In the genomic region with DNA sequence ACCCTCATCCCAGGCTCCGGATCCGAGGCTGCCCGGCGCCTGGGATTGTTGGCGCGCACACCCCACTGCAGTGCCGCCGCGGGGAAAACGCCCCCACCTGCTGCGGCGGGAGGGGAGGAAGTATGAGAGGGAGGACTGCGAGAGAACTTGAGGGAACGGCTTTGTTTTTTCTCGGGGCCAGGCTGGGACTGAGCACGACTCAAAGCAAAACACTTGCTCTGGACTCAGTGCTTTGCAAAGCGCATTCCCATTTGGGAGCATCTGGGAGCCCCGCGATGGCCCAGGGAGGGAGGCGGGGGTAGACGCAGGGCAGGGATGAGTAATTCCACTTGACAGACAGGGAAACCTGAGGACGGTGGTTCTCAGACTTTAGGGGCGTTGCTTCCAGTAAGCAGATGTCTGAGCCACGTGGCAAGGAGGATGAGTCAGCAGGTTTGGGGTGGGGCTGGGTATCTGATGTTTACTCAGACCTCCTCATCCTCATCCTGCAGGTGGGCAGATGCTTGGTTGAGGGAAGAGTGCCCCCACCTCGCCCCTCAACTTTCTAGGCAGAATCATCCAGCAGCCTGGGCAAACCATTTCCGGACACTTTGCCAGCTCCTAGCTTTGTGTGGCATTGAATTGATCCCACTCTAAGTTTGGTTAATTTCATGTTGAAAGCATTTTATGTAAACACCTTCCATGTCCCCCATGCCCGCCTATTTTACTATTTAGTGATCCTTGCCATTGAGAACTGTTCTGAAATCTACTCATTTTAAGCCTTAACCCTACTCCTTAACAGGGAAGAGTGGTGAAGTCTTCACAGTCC, we compare ENCODE assay signal across 8 cellular contexts. TPM values are rescaled to one million over a fixed set of nuclear protein-coding genes. Genes with fewer than 3 reads are reported as not detected.
DNase-seq lines count a peak whose midpoint lies in the region; ATAC-seq and TF ChIP-seq lines count a peak whose summit lies in the region.

No MANE protein-coding gene starts in this region.

- H3K79me2 ChIP-seq in Loucy (ENCODE audit: insufficient read depth, low read length), result no peaks in the 10 kb centered on the region

- H3K9me3 ChIP-seq in Loucy (ENCODE audit: insufficient read depth, low read depth, low read length), result no peaks in the 10 kb centered on the region
- H3K9me3 ChIP-seq in psoas muscle, result no peaks in the 10 kb centered on the region
- no peaks in the 10 kb centered on the region for H3K9me3 ChIP-seq in vagina

- POLR2A ChIA-PET in BJ (lab: Charles Lee), result no interaction called here

- H3K9me2 ChIP-seq in Loucy (replicated peaks; ENCODE audit: low read depth, low read length), result no peaks in the 10 kb centered on the region

- H3K27ac ChIP-seq in psoas muscle, result no peak overlapping the region
- H3K27ac ChIP-seq in vagina, result no peak overlapping the region

- H3K4me1 ChIP-seq in Loucy (ENCODE audit: insufficient read depth, low read length, poor library complexity, severe bottlenecking) (peaks cover 12% of the 10 kb centered on the region), psoas muscle (peaks cover 23% of the 10 kb centered on the region), vagina (peaks cover 26% of the 10 kb centered on the region)

- TF ChIP-seq POLR2A in vagina (IDR thresholded peaks at IDR 0.05), result no peak

- H3K4me3 ChIP-seq in BJ (ENCODE audit: low read depth, low read length) (peak overlapping the region; percentile 28), Loucy (ENCODE audit: low read length, poor library complexity, severe bottlenecking) (peak overlapping the region; percentile 73), psoas muscle (peak overlapping the region; percentile 53), vagina (peak overlapping the region; percentile 27 to 32)

- WGBS in psoas muscle, 3 donors, result 3% methylated on average over 27 of the region's 27 CpGs

- H3K36me3 ChIP-seq in BJ (ENCODE audit: control insufficient read depth, insufficient read depth, low read length) (no peaks in the 10 kb centered on the region), Loucy (ENCODE audit: insufficient read depth, low read length) (no peaks in the 10 kb centered on the region), psoas muscle (ENCODE audit: insufficient read depth in 1 of 2, low read depth in 1 of 2) (no peaks in the 10 kb centered on the region), vagina (no peaks in the 10 kb centered on the region)

- peak overlapping the region; percentile 74 for H3K4me2 ChIP-seq in Loucy (ENCODE audit: low read depth, low read length, poor library complexity, severe bottlenecking)

- no peak for TF ChIP-seq CTCF in BJ (IDR thresholded peaks at IDR 0.05; ENCODE audit: insufficient read depth, low read depth, low read length)
- TF ChIP-seq CTCF in GM20000 (IDR thresholded peaks at IDR 0.05; ENCODE audit: extremely low read depth, missing control alignments), result no peak
- no peak for TF ChIP-seq CTCF in Loucy (conservative IDR thresholded peaks at IDR 0.05; ENCODE audit: low read length)
- TF ChIP-seq CTCF in psoas muscle (IDR thresholded peaks at IDR 0.05), result no peak
- no peak for TF ChIP-seq CTCF in vagina (IDR thresholded peaks at IDR 0.05)

- peak overlapping the region; percentile 70 for H3K9ac ChIP-seq in Loucy (ENCODE audit: low read depth, low read length, poor library complexity, severe bottlenecking)

- peak; percentile 76 for DNase-seq in BJ (ENCODE audit: low read depth)
- peak; percentile 83 for DNase-seq in GM20000 (ENCODE audit: low spot score)
- DNase-seq in SHP77 (lab: John Stamatoyannopoulos, UW), result peak; percentile 95
- peak; percentile 75 for DNase-seq in activated gamma-delta T cell treated with Interleukin-2 at 50 U/mL for 16 hours
- peak; percentile 90 for DNase-seq in glomerular visceral epithelial cell (ENCODE audit: extremely low spot score)
- DNase-seq in psoas muscle, result peak; percentile 45 to 71
- no peak for DNase-seq in vagina (ENCODE audit: extremely low spot score in 2 of 2)

- peak; percentile 92 to 97 (median 95) for ATAC-seq in psoas muscle

- H3F3A ChIP-seq in Loucy (ENCODE audit: low read depth), result no peaks in the 10 kb centered on the region

- peak overlapping the region; percentile 88 for H2AFZ ChIP-seq in Loucy (ENCODE audit: low read length)

- no peaks in the 10 kb centered on the region for H4K20me1 ChIP-seq in Loucy (ENCODE audit: insufficient read depth, low read length, poor library complexity, severe bottlenecking)

- CTCF ChIA-PET in BJ (lab: Yijun Ruan, JAX), result interaction anchor here (1.1 kb wide), 1 partner anchor 156 kb away, joined by 3 read pairs; no protein-coding TSS in a partner anchor

- intact Hi-C loops in psoas muscle (cut with DNase I) (no loop called here), vagina (cut with DNase I) (no loop called here)

- H3K27me3 ChIP-seq in BJ (ENCODE audit: control insufficient read depth, insufficient read depth, low read length) (peaks cover 15% of the 10 kb centered on the region), Loucy (ENCODE audit: insufficient read depth, low read length, poor library complexity, severe bottlenecking) (no peaks in the 10 kb centered on the region), psoas muscle (ENCODE audit: insufficient read depth in 3 of 3, low read length in 2 of 3) (peaks cover 0 to 55% (median 14%) of the 10 kb centered on the region in 3 donors), vagina (peaks cover 18% of the 10 kb centered on the region)

RNA-seq across cellular contexts. Expression of gene MIAT, which starts 1.5 kb away (rescaled TPM):
- polyA plus RNA-seq in BJ (2011; rRNA removed), result 1.1 and 1.2 TPM in 2 replicates
- 0.95 and 1.2 TPM in 2 replicates for polyA minus RNA-seq in BJ (2011; rRNA and poly(A)+ RNA removed)
- total RNA-seq in psoas muscle, result under 1 TPM; 0.30 to 0.59 (median 0.36) TPM
- under 1 TPM; 0.04 to 0.13 (median 0.09) TPM for polyA plus RNA-seq in psoas muscle
- total RNA-seq in vagina, result 2.7 TPM

RNA-seq across cellular contexts. Expression of gene CRYBA4, which starts 37.1 kb away (rescaled TPM):
- not detected in 2 replicates for polyA plus RNA-seq in BJ (2011; rRNA removed)
- not detected in 2 replicates for polyA minus RNA-seq in BJ (2011; rRNA and poly(A)+ RNA removed)
- not detected for total RNA-seq in psoas muscle
- not detected for polyA plus RNA-seq in psoas muscle
- total RNA-seq in vagina, result not detected

RNA-seq across cellular contexts. Expression of gene CRYBB1, which starts 41.0 kb away (rescaled TPM):
- polyA plus RNA-seq in BJ (2011; rRNA removed), result not detected in 2 replicates
- polyA minus RNA-seq in BJ (2011; rRNA and poly(A)+ RNA removed), result not detected in 2 replicates
- under 1 TPM in 3 of 4 donors, not detected in 1; 0.22 to 0.25 (median 0.25) TPM for total RNA-seq in psoas muscle
- polyA plus RNA-seq in psoas muscle, result under 1 TPM in 2 of 3 donors, not detected in 1; 0.14 to 0.21 TPM
- not detected for total RNA-seq in vagina

Comparison
In these comparisons a context has a peak if more than half of its experiments do, and no peak if none do; other contexts are left out.
1. DNase-seq: peak in BJ (single experiment), GM20000 (single experiment), SHP77 (2 of 2), activated gamma-delta T cell treated with Interleukin-2 at 50 U/mL for 16 hours (single experiment), glomerular visceral epithelial cell (single experiment) and psoas muscle (2 of 2); none in vagina (0 of 2).
2. Peak in every context shown above with its lines, with median percentiles within 50 percentile points of each other: H3K4me3 ChIP-seq.